Comparison of ENCODE assay signal across 29 cellular contexts in the genomic region with DNA sequence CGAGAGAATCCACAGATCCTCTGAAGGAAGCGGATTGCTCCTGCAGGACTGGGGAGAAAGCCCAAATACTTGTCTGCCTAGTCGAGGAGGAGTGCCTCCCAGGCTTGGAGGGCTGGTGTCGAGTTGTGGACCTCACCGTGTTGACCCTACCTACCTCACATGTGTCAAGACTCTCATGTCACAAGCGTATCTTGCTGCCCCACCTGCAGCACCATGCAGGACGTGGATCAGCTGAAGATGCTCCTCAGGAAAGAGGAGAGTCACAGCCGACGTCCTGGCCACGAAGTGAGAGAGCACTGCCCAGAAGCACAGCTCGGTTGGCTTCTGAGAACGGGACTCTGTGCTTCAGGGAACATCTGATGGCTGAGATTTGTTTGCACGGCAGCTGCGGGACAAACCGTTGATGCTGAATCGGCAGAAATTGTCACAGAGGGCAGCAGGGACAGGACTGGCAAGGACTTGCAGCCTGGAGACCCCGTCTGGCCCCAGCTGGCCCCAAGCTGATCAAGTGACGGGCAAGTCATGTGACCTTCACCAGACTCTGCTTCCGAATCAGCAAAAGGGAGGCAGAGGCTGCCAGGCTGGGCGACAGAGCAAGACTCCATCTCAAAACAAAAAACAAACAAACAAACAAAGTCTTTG.
DNase-seq lines count a peak whose midpoint lies in the region; ATAC-seq, FAIRE-seq and TF ChIP-seq lines count a peak whose summit lies in the region.
"Had no signal": no experiment of that assay in that cellular context is flagged by ENCODE, and none has a peak within 500 bp of the region (broad histone marks: within the 10 kb centered on the region; RNA-seq: fewer than 3 reads in every experiment).

No MANE protein-coding gene starts in this region.

- ATAC-seq in gastrocnemius medialis, result no peak
- ATAC-seq: activated naive CD8-positive, alpha-beta T cell treated with anti-CD3 and anti-CD28 coated beads, Interleukin-2, amount 50 U/mL, for 24 hours; effector memory CD8-positive, alpha-beta T cell; esophagus mucosa; gastroesophageal sphincter; HCT116; psoas muscle; stimulated activated effector memory CD8-positive, alpha-beta T cell treated with anti-CD3 and anti-CD28 coated beads, Interleukin-12 subunit alpha, Interleukin-12 subunit beta, amount 100 ng/mL, for 72 hours had no signal

- H3K27me3 ChIP-seq in SJCRH30 (no peaks in the 10 kb centered on the region; the same call in 1 of the 2 replicates), gastrocnemius medialis (no peaks in the 10 kb centered on the region)
- H3K27me3 ChIP-seq: BLaER1 treated with 17β-estradiol and CSF1 and Interleukin-3, amounts not matched to agents 10 nM and 100 nM; gastroesophageal sphincter; SJSA1; vagina had no signal

- TF ChIP-seq CTCF in glutamatergic neuron (IDR thresholded peaks at IDR 0.05; ENCODE audit: partially characterized antibody, unreplicated experiment), result no peak
- no peak for TF ChIP-seq CTCF in gastrocnemius medialis (IDR thresholded peaks at IDR 0.05 in 4 of 5, conservative IDR thresholded peaks at IDR 0.05 in 1 of 5)

- no peak overlapping the region for H3K4me3 ChIP-seq in SJCRH30
- peak overlapping the region in 3 of 4 donors; percentile 23 to 34 (median 32) for H3K4me3 ChIP-seq in gastrocnemius medialis
- H3K4me3 ChIP-seq: BLaER1 treated with 17β-estradiol and CSF1 and Interleukin-3, amounts not matched to agents 10 nM and 100 nM; gastroesophageal sphincter; psoas muscle; SJSA1; smooth muscle cell; vagina had no signal

- H3K9me3 Mint-ChIP-seq in glutamatergic neuron (ENCODE audit: unreplicated experiment), result peaks cover 2% of the 10 kb centered on the region
- H3K9me3 Mint-ChIP-seq: activated naive CD8-positive, alpha-beta T cell treated with anti-CD3 and anti-CD28 coated beads, Interleukin-2, amount 50 U/mL, for 24 hours; effector memory CD8-positive, alpha-beta T cell; stimulated activated effector memory CD8-positive, alpha-beta T cell treated with anti-CD3 and anti-CD28 coated beads, Interleukin-12 subunit alpha, Interleukin-12 subunit beta, amount 100 ng/mL, for 72 hours had no signal

- H3K27ac ChIP-seq in SJCRH30 (no peak overlapping the region), gastrocnemius medialis (no peak overlapping the region)
- H3K27ac ChIP-seq: BLaER1 treated with 17β-estradiol and CSF1 and Interleukin-3, amounts not matched to agents 10 nM and 100 nM; gastroesophageal sphincter; psoas muscle; SJSA1; vagina had no signal

- intact Hi-C loops in gastrocnemius medialis (cut with DNase I; ENCODE audit: low total_unique reads), result no loop called here

- H3K4me1 ChIP-seq in SJCRH30, result no peaks in the 10 kb centered on the region
- no peaks in the 10 kb centered on the region for H3K4me1 ChIP-seq in gastrocnemius medialis
- H3K4me1 ChIP-seq: gastroesophageal sphincter, psoas muscle, SJSA1, vagina had no signal

- no peak overlapping the region for H3K27ac Mint-ChIP-seq in glutamatergic neuron (ENCODE audit: unreplicated experiment)
- H3K27ac Mint-ChIP-seq: activated naive CD8-positive, alpha-beta T cell treated with anti-CD3 and anti-CD28 coated beads, Interleukin-2, amount 50 U/mL, for 24 hours; effector memory CD8-positive, alpha-beta T cell; stimulated activated effector memory CD8-positive, alpha-beta T cell treated with anti-CD3 and anti-CD28 coated beads, Interleukin-12 subunit alpha, Interleukin-12 subunit beta, amount 100 ng/mL, for 72 hours had no signal

- H3K36me3 Mint-ChIP-seq in glutamatergic neuron (ENCODE audit: unreplicated experiment), result no peaks in the 10 kb centered on the region
- H3K36me3 Mint-ChIP-seq: stimulated activated effector memory CD8-positive, alpha-beta T cell treated with anti-CD3 and anti-CD28 coated beads, Interleukin-12 subunit alpha, Interleukin-12 subunit beta, amount 100 ng/mL, for 72 hours had no signal

- no peak overlapping the region for H3K4me3 Mint-ChIP-seq in glutamatergic neuron (ENCODE audit: unreplicated experiment)
- H3K4me3 Mint-ChIP-seq: activated naive CD8-positive, alpha-beta T cell treated with anti-CD3 and anti-CD28 coated beads, Interleukin-2, amount 50 U/mL, for 24 hours; effector memory CD8-positive, alpha-beta T cell; stimulated activated effector memory CD8-positive, alpha-beta T cell treated with anti-CD3 and anti-CD28 coated beads, Interleukin-12 subunit alpha, Interleukin-12 subunit beta, amount 100 ng/mL, for 72 hours had no signal

- H3K9me3 ChIP-seq in SJCRH30 (replicated peaks), result no peaks in the 10 kb centered on the region
- no peaks in the 10 kb centered on the region for H3K9me3 ChIP-seq in gastrocnemius medialis
- H3K9me3 ChIP-seq: BLaER1 treated with 17β-estradiol and CSF1 and Interleukin-3, amounts not matched to agents 10 nM and 100 nM; gastroesophageal sphincter; psoas muscle; SJSA1; vagina had no signal

- FAIRE-seq in HTR-8/SVneo (lab: Jason Lieb, UNC), result peak; percentile 90

- H3K27me3 Mint-ChIP-seq in glutamatergic neuron (ENCODE audit: unreplicated experiment), result peaks cover 5% of the 10 kb centered on the region

- H3K36me3 ChIP-seq in SJCRH30, result no peaks in the 10 kb centered on the region
- no peaks in the 10 kb centered on the region for H3K36me3 ChIP-seq in gastrocnemius medialis
- H3K36me3 ChIP-seq: BLaER1 treated with 17β-estradiol and CSF1 and Interleukin-3, amounts not matched to agents 10 nM and 100 nM; gastroesophageal sphincter; SJSA1; vagina had no signal

- DNase-seq in HTR-8/SVneo (ENCODE audit: insufficient read length, low spot score) (no peak), SJCRH30 (peak; percentile 34 to 37), glutamatergic neuron (peak; percentile 58), gastrocnemius medialis (no peak), NCI-H1930 (lab: John Stamatoyannopoulos, UW) (no peak), CD1c-positive myeloid dendritic cell (ENCODE audit: extremely low spot score) (no peak), NCI-H510A treated with DMSO at 0.1 percent for 48 hours (lab: John Stamatoyannopoulos, UW) (no peak), Kasumi-1 (lab: John Stamatoyannopoulos, UW) (no peak)
- DNase-seq: ACHN; activated CD4-positive, alpha-beta T cell treated with anti-CD3 and anti-CD28 coated beads for 1 hour; activated effector memory CD4-positive, alpha-beta T cell treated with anti-CD3 and anti-CD28 coated beads, Interleukin-2, amount 50 U/mL, for 16 hours; activated naive CD8-positive, alpha-beta T cell treated with anti-CD3 and anti-CD28 coated beads, Interleukin-2, amount 50 U/mL, for 24 hours; Calu3; effector memory CD8-positive, alpha-beta T cell; kidney glomerular epithelial cell; NCI-H1092 treated with DMSO at 0.1 percent for 48 hours; NCI-H2081; OCI-M1; stimulated activated CD4-positive, alpha-beta T cell treated with anti-CD3 and anti-CD28 coated beads, Interleukin-2, amount 100 ng/mL, for 48 hours; T-helper 1 cell had no signal

- no peak for TF ChIP-seq POLR2A in gastrocnemius medialis (IDR thresholded peaks at IDR 0.05)

- in situ Hi-C loops in gastrocnemius medialis (cut with MboI; ENCODE audit: low sequenced_read_pairs in 4 of 4), result loop anchor here in 2 of 4 donors (10.0 to 25.0 kb wide), 2 partner anchors 1706 to 1714 kb away; no protein-coding TSS in a partner anchor

- H3K4me1 Mint-ChIP-seq in glutamatergic neuron (ENCODE audit: low read depth, unreplicated experiment), result peaks cover 8% of the 10 kb centered on the region
- H3K4me1 Mint-ChIP-seq: stimulated activated effector memory CD8-positive, alpha-beta T cell treated with anti-CD3 and anti-CD28 coated beads, Interleukin-12 subunit alpha, Interleukin-12 subunit beta, amount 100 ng/mL, for 72 hours had no signal

Comparison
In these comparisons a context has a peak if more than half of its experiments do, and no peak if none do; other contexts are left out.
1. DNase-seq: peak in SJCRH30 (2 of 2) and glutamatergic neuron (single experiment); none in HTR-8/SVneo (single experiment), gastrocnemius medialis (0 of 2), NCI-H1930 (0 of 2), CD1c-positive myeloid dendritic cell (single experiment), NCI-H510A treated with DMSO at 0.1 percent for 48 hours (single experiment) and Kasumi-1 (0 of 2).